Comparison of ENCODE assay signal across 8 cellular contexts in genomic region chr6:52304917-52305316, GRCh38. TPM values are rescaled to one million over a fixed set of nuclear protein-coding genes. Genes with fewer than 3 reads are reported as not detected.
DNase-seq lines count a peak whose midpoint lies in the region; ATAC-seq and TF ChIP-seq lines count a peak whose summit lies in the region.

No MANE protein-coding gene starts in this region.

- peak overlapping the region; percentile 89 for H3K27ac Mint-ChIP-seq in activated CD4-positive, alpha-beta T cell treated with anti-CD3 and anti-CD28 coated beads for 36 hours
- H3K27ac Mint-ChIP-seq in activated CD8-positive, alpha-beta T cell treated with anti-CD3 and anti-CD28 coated beads, Interleukin-2, amount 10 ng/mL, durations not matched to agents 7 days and 5 days = peak overlapping the region; percentile 83

- H3K4me3 Mint-ChIP-seq in activated CD4-positive, alpha-beta T cell treated with anti-CD3 and anti-CD28 coated beads for 36 hours = peak overlapping the region; percentile 32
- H3K4me3 Mint-ChIP-seq in activated CD8-positive, alpha-beta T cell treated with anti-CD3 and anti-CD28 coated beads, Interleukin-2, amount 10 ng/mL, durations not matched to agents 7 days and 5 days = peak overlapping the region; percentile 59

- intact Hi-C loops in activated CD4-positive, alpha-beta T cell treated with anti-CD3 and anti-CD28 coated beads for 36 hours (cut with DNase I, micrococcal nuclease) = loop anchor here (1.0 to 5.0 kb wide), 2 partner anchors 20 to 57 kb away; partner anchors contain the start of gene PAQR8 (in 2 of the 2)

- no peaks in the 10 kb centered on the region for H3K36me3 Mint-ChIP-seq in activated CD4-positive, alpha-beta T cell treated with anti-CD3 and anti-CD28 coated beads for 36 hours (ENCODE audit: low read depth)
- peaks cover 4% of the 10 kb centered on the region for H3K36me3 Mint-ChIP-seq in activated CD8-positive, alpha-beta T cell treated with anti-CD3 and anti-CD28 coated beads, Interleukin-2, amount 10 ng/mL, durations not matched to agents 7 days and 5 days (ENCODE audit: low read depth)

- H3K27me3 ChIP-seq in layer of hippocampus (ENCODE audit: control insufficient read depth, insufficient read depth, low read length) (no peaks in the 10 kb centered on the region), upper lobe of left lung (no peaks in the 10 kb centered on the region)

- peak overlapping the region; percentile 68 for H3K27ac ChIP-seq in layer of hippocampus (ENCODE audit: low read depth, low read length)
- peak overlapping the region; percentile 70 to 90 (median 72) for H3K27ac ChIP-seq in upper lobe of left lung

- H3K4me1 Mint-ChIP-seq in activated CD4-positive, alpha-beta T cell treated with anti-CD3 and anti-CD28 coated beads for 36 hours = peaks cover 72% of the 10 kb centered on the region
- H3K4me1 Mint-ChIP-seq in activated CD8-positive, alpha-beta T cell treated with anti-CD3 and anti-CD28 coated beads, Interleukin-2, amount 10 ng/mL, durations not matched to agents 7 days and 5 days (ENCODE audit: low read depth) = peaks cover 61% of the 10 kb centered on the region

- ATAC-seq in activated CD4-positive, alpha-beta T cell treated with anti-CD3 and anti-CD28 coated beads for 36 hours = peak; percentile 42
- ATAC-seq in HG02973 (IDR thresholded peaks at IDR 0.05; ENCODE audit: unreplicated experiment) = peak; percentile 56
- peak; percentile 37 for ATAC-seq in activated CD8-positive, alpha-beta T cell treated with anti-CD3 and anti-CD28 coated beads, Interleukin-2, amount 10 ng/mL, durations not matched to agents 7 days and 5 days
- peak in 1 of 2 donors; percentile 75 for ATAC-seq in upper lobe of left lung (ENCODE audit: low FRiP score in 2 of 2)

- no peaks in the 10 kb centered on the region for H3K9me3 Mint-ChIP-seq in activated CD4-positive, alpha-beta T cell treated with anti-CD3 and anti-CD28 coated beads for 36 hours (ENCODE audit: low read depth)
- H3K9me3 Mint-ChIP-seq in activated CD8-positive, alpha-beta T cell treated with anti-CD3 and anti-CD28 coated beads, Interleukin-2, amount 10 ng/mL, durations not matched to agents 7 days and 5 days (ENCODE audit: insufficient read depth) = peaks cover 8% of the 10 kb centered on the region

- peak overlapping the region in 1 of 4 donors; percentile 1 for H3K4me3 ChIP-seq in upper lobe of left lung

- POLR2A ChIA-PET in activated CD4-positive, alpha-beta T cell treated with anti-CD3 and anti-CD28 coated beads for 36 hours (lab: Charles Lee) = interaction anchor here (1.1 kb wide), 1 partner anchor 20 kb away, joined by 4 read pairs; the partner anchor contains the start of gene MCM3
- POLR2A ChIA-PET in activated CD8-positive, alpha-beta T cell treated with anti-CD3 and anti-CD28 coated beads, Interleukin-2, amount 10 ng/mL, durations not matched to agents 7 days and 5 days (lab: Charles Lee) = interaction anchor here (1.0 to 1.1 kb wide), 4 partner anchors 20 to 93 kb away, joined by 3 to 4 read pairs (median 4); partner anchors contain the start of genes MCM3 and PAQR8

- 46 to 50% methylated on average over 2 of the region's 2 CpGs for WGBS in upper lobe of left lung, 2 donors

- DNase-seq in activated CD4-positive, alpha-beta T cell treated with anti-CD3 and anti-CD28 coated beads for 36 hours = no peak
- no peak for DNase-seq in activated CD4-positive, alpha-beta T cell treated with anti-CD3 and anti-CD28 coated beads, Interleukin-2, amount 50 U/mL, for 48 hours
- no peak for DNase-seq in activated CD8-positive, alpha-beta T cell treated with anti-CD3 and anti-CD28 coated beads, Interleukin-2, amount 10 ng/mL, durations not matched to agents 7 days and 5 days
- DNase-seq in upper lobe of left lung (no peak), NCI-H526 treated with DMSO at 0.1 percent for 48 hours (lab: John Stamatoyannopoulos, UW) (no peak), NCI-H774 (lab: John Stamatoyannopoulos, UW) (no peak)

- no peak for TF ChIP-seq CTCF in upper lobe of left lung (IDR thresholded peaks at IDR 0.05)

- H3K4me1 ChIP-seq in upper lobe of left lung = peaks cover 14 to 44% (median 31%) of the 10 kb centered on the region in 4 donors

- TF ChIP-seq EP300 in upper lobe of left lung (IDR thresholded peaks at IDR 0.05) = no peak

- H3K27me3 Mint-ChIP-seq in activated CD4-positive, alpha-beta T cell treated with anti-CD3 and anti-CD28 coated beads for 36 hours = no peaks in the 10 kb centered on the region
- H3K27me3 Mint-ChIP-seq in activated CD8-positive, alpha-beta T cell treated with anti-CD3 and anti-CD28 coated beads, Interleukin-2, amount 10 ng/mL, durations not matched to agents 7 days and 5 days (ENCODE audit: low read depth) = no peaks in the 10 kb centered on the region

- no peak for TF ChIP-seq POLR2A in upper lobe of left lung (IDR thresholded peaks at IDR 0.05)

- H3K9me3 ChIP-seq in upper lobe of left lung = no peaks in the 10 kb centered on the region

- CTCF ChIA-PET in activated CD4-positive, alpha-beta T cell treated with anti-CD3 and anti-CD28 coated beads for 36 hours (lab: Charles Lee) = interaction anchor here (0.9 to 5.3 kb wide), 3 partner anchors 19 to 241 kb away, joined by 3 to 34 read pairs (median 4); partner anchors contain the start of gene MCM3
- CTCF ChIA-PET in activated CD8-positive, alpha-beta T cell treated with anti-CD3 and anti-CD28 coated beads, Interleukin-2, amount 10 ng/mL, durations not matched to agents 7 days and 5 days (lab: Charles Lee) = interaction anchor here (0.7 to 12.3 kb wide), 8 partner anchors 12 to 145 kb away, joined by 3 to 147 read pairs (median 13); partner anchors contain the start of genes MCM3 and PAQR8

- no peaks in the 10 kb centered on the region for H3K36me3 ChIP-seq in upper lobe of left lung

RNA-seq across cellular contexts. Expression of gene MCM3, which starts 20.4 kb away (rescaled TPM):
- total RNA-seq in activated CD4-positive, alpha-beta T cell treated with anti-CD3 and anti-CD28 coated beads for 36 hours = 100 to 1,000 TPM; 276 to 279 TPM
- total RNA-seq in activated CD8-positive, alpha-beta T cell treated with anti-CD3 and anti-CD28 coated beads, Interleukin-2, amount 10 ng/mL, durations not matched to agents 7 days and 5 days = 100 to 1,000 TPM; 217 to 220 TPM
- 10 to 100 TPM; 20.4 to 35.9 (median 28.2) TPM for total RNA-seq in upper lobe of left lung

RNA-seq across cellular contexts. Expression of gene PAQR8, which starts 57.0 kb away (rescaled TPM):
- 1 to 10 TPM; 9.0 to 9.1 TPM for total RNA-seq in activated CD4-positive, alpha-beta T cell treated with anti-CD3 and anti-CD28 coated beads for 36 hours
- total RNA-seq in activated CD8-positive, alpha-beta T cell treated with anti-CD3 and anti-CD28 coated beads, Interleukin-2, amount 10 ng/mL, durations not matched to agents 7 days and 5 days = 10 to 100 TPM; 23.0 to 25.7 TPM
- 10 to 100 TPM in 3 of 6 donors, 1 to 10 TPM in 3; 3.4 to 21.6 (median 9.3) TPM for total RNA-seq in upper lobe of left lung

Comparison
In these comparisons a context has a peak if more than half of its experiments do, and no peak if none do; other contexts are left out.
1. RNA of gene MCM3, which starts 20.4 kb away (total RNA-seq): 276 to 279 TPM in activated CD4-positive, alpha-beta T cell treated with anti-CD3 and anti-CD28 coated beads for 36 hours and 217 to 220 TPM in activated CD8-positive, alpha-beta T cell treated with anti-CD3 and anti-CD28 coated beads, Interleukin-2, amount 10 ng/mL, durations not matched to agents 7 days and 5 days; 20.4 to 35.9 TPM in upper lobe of left lung; every median in the first group is over 4 times any median in the second.